ENCODE assay signal across 14 cellular contexts in genomic region chr5:111237470-111237869, GRCh38. TPM values are rescaled to one million over a fixed set of nuclear protein-coding genes. Genes with fewer than 3 reads are reported as not detected.
DNase-seq lines count a peak whose midpoint lies in the region; ATAC-seq lines count a peak whose summit lies in the region.
"Had no signal": no experiment of that assay in that cellular context is flagged by ENCODE, and none has a peak within 500 bp of the region (broad histone marks: within the 10 kb centered on the region; RNA-seq: fewer than 3 reads in every experiment).

No MANE protein-coding gene starts in this region.

- DNase-seq in CD4-positive, CD25-positive, alpha-beta regulatory T cell = peak in 1 of 3 donors; percentile 63
- DNase-seq in EL (peak; percentile 3), T-helper 17 cell (no peak), GM19238 (ENCODE audit: insufficient read length, low spot score) (no peak)
- no peak for DNase-seq in effector memory CD8-positive, alpha-beta T cell
- no peak for DNase-seq in effector CD4-positive, alpha-beta T cell
- DNase-seq in effector CD8-positive, alpha-beta T cell (lab: John Stamatoyannopoulos, UW) = no peak
- DNase-seq: erythroblast, NCI-H187, NCI-H526, psoas muscle, tibial artery had no signal

- H3K36me3 Mint-ChIP-seq in CD4-positive, CD25-positive, alpha-beta regulatory T cell = peaks cover 10% of the 10 kb centered on the region
- peaks cover 2% of the 10 kb centered on the region for H3K36me3 Mint-ChIP-seq in T-helper 17 cell (ENCODE audit: low read depth)
- no peaks in the 10 kb centered on the region for H3K36me3 Mint-ChIP-seq in effector memory CD8-positive, alpha-beta T cell (ENCODE audit: insufficient read depth)

- H3K9me3 ChIP-seq in CD4-positive, CD25-positive, alpha-beta regulatory T cell (ENCODE audit: control insufficient read depth in 2 of 2, low read length in 2 of 2) = no peaks in the 10 kb centered on the region
- no peaks in the 10 kb centered on the region for H3K9me3 ChIP-seq in T-helper 17 cell (ENCODE audit: control insufficient read depth, low read length, poor library complexity, severe bottlenecking)
- H3K9me3 ChIP-seq: psoas muscle, tibial artery had no signal

- peak overlapping the region; percentile 92 to 99 (median 94) for H3K27ac Mint-ChIP-seq in CD4-positive, CD25-positive, alpha-beta regulatory T cell
- peak overlapping the region; percentile 100 for H3K27ac Mint-ChIP-seq in T-helper 17 cell
- peak overlapping the region; percentile 88 to 91 for H3K27ac Mint-ChIP-seq in effector memory CD8-positive, alpha-beta T cell
- H3K27ac Mint-ChIP-seq: B cell had no signal

- H3K27me3 Mint-ChIP-seq in CD4-positive, CD25-positive, alpha-beta regulatory T cell = no peaks in the 10 kb centered on the region
- H3K27me3 Mint-ChIP-seq in T-helper 17 cell = no peaks in the 10 kb centered on the region
- no peaks in the 10 kb centered on the region for H3K27me3 Mint-ChIP-seq in effector memory CD8-positive, alpha-beta T cell
- H3K27me3 Mint-ChIP-seq: B cell had no signal

- H3K27me3 ChIP-seq in CD4-positive, CD25-positive, alpha-beta regulatory T cell (ENCODE audit: control insufficient read depth, insufficient read depth, low read length) = no peaks in the 10 kb centered on the region
- H3K27me3 ChIP-seq: tibial artery had no signal

- peak; percentile 21 to 46 for ATAC-seq in CD4-positive, CD25-positive, alpha-beta regulatory T cell (ENCODE audit: low read depth in 2 of 2)
- ATAC-seq in T-helper 17 cell = peak; percentile 26
- peak; percentile 27 for ATAC-seq in effector memory CD8-positive, alpha-beta T cell (replicated peaks)
- no peak for ATAC-seq in GM21786 (IDR thresholded peaks at IDR 0.05; ENCODE audit: unreplicated experiment)
- ATAC-seq: psoas muscle had no signal

- peak overlapping the region; percentile 69 to 84 (median 76) for H3K4me3 Mint-ChIP-seq in CD4-positive, CD25-positive, alpha-beta regulatory T cell
- H3K4me3 Mint-ChIP-seq in T-helper 17 cell = peak overlapping the region; percentile 87
- H3K4me3 Mint-ChIP-seq in effector memory CD8-positive, alpha-beta T cell = peak overlapping the region; percentile 62 to 69
- H3K4me3 Mint-ChIP-seq: B cell had no signal

- H3K4me1 Mint-ChIP-seq in CD4-positive, CD25-positive, alpha-beta regulatory T cell = peaks cover 39 to 92% (median 72%) of the 10 kb centered on the region in 4 donors
- peaks cover 67% of the 10 kb centered on the region for H3K4me1 Mint-ChIP-seq in T-helper 17 cell
- H3K4me1 Mint-ChIP-seq in effector memory CD8-positive, alpha-beta T cell (ENCODE audit: low read depth in 2 of 2) = peaks cover 50 to 71% of the 10 kb centered on the region in 2 donors

- peaks cover 14% of the 10 kb centered on the region for H3K36me3 ChIP-seq in CD4-positive, CD25-positive, alpha-beta regulatory T cell (ENCODE audit: control insufficient read depth, insufficient read depth, low read length)
- H3K36me3 ChIP-seq: tibial artery had no signal

- peak overlapping the region; percentile 74 for H3K27ac ChIP-seq in CD4-positive, CD25-positive, alpha-beta regulatory T cell (ENCODE audit: insufficient read depth, low read length, poor library complexity, severe bottlenecking)
- H3K27ac ChIP-seq: psoas muscle, tibial artery had no signal

- H3K4me3 ChIP-seq in CD4-positive, CD25-positive, alpha-beta regulatory T cell (ENCODE audit: low read depth, low read length) = peak overlapping the region; percentile 98
- H3K4me3 ChIP-seq: psoas muscle, tibial artery had no signal

- no peaks in the 10 kb centered on the region for H3K9me3 Mint-ChIP-seq in CD4-positive, CD25-positive, alpha-beta regulatory T cell
- H3K9me3 Mint-ChIP-seq in effector memory CD8-positive, alpha-beta T cell = no peaks in the 10 kb centered on the region

- peaks cover 91% of the 10 kb centered on the region for H3K4me1 ChIP-seq in CD4-positive, CD25-positive, alpha-beta regulatory T cell (ENCODE audit: control insufficient read depth, insufficient read depth, low read length, poor library complexity, severe bottlenecking)
- H3K4me1 ChIP-seq: psoas muscle, tibial artery had no signal

RNA-seq across cellular contexts. Expression of gene CAMK4, which starts 13.3 kb away (rescaled TPM):
- total RNA-seq in CD4-positive, CD25-positive, alpha-beta regulatory T cell = 167 TPM
- polyA plus RNA-seq in CD4-positive, CD25-positive, alpha-beta regulatory T cell = 100 to 1,000 TPM in 2 of 4 donors, 10 to 100 TPM in 2; 85.3 to 125 (median 96.2) TPM
- 100 to 1,000 TPM; 139 to 163 TPM for total RNA-seq in T-helper 17 cell
